8 cellular contexts compared by ENCODE assay signal in the genomic region with DNA sequence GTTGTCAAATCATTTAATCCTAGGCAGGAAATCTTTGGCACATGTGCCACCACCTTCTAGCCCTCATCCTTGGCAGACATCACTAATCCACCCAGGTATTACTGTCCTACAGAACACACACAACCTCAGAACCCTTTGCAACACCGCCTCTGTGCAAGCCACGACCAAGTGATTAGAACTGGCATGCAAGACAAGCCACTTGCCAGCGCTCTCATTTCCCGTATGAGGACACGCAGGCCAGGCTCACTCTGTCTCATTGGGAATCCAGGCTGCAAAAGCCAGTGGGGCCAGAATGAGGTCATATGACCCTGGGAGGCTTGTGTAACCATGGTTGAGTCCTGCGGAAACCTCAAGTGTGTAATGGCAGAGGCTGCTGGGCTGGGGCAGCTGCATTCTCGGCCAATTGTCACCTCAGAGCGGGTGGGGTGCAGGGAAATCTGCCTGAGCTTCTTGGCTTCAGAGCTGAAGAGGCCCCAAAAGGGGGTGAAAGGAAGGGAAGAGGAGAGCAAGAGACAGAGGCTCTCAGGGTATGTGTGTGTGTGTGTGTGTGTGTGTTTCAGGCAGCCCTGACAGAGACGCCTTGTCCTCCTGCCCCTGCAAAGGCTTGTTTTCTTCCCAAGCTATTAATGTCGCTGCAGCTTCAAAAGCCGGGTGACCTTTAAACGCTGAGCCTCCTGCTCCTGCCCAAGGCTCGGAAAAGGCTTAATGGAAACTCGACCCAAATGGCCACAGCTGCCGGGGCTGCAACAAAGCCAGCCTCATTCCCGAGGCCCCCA. TPM values are rescaled to one million over a fixed set of nuclear protein-coding genes. Genes with fewer than 3 reads are reported as not detected.
DNase-seq lines count a peak whose midpoint lies in the region; ATAC-seq and TF ChIP-seq lines count a peak whose summit lies in the region.

No MANE protein-coding gene starts in this region.

- H3K27ac ChIP-seq in BLaER1 (peak overlapping the region; percentile 85), SK-N-SH (ENCODE audit: low read depth in 2 of 2, low read length in 1 of 2) (peak overlapping the region; percentile 44 to 96), esophagus squamous epithelium (peak overlapping the region; percentile 85 to 96 (median 94)), upper lobe of left lung (peak overlapping the region; percentile 89 to 94 (median 92))

- peak overlapping the region; percentile 84 for H3K4me2 ChIP-seq in BLaER1
- H3K4me2 ChIP-seq in SK-N-SH = peak overlapping the region; percentile 55

- TF ChIP-seq CTCF in SK-N-SH (IDR thresholded peaks at IDR 0.05) (no peak), esophagus squamous epithelium (IDR thresholded peaks at IDR 0.05) (peak in 1 of 6 experiments; percentile 10), mucosa of descending colon (IDR thresholded peaks at IDR 0.05) (no peak), upper lobe of left lung (IDR thresholded peaks at IDR 0.05) (no peak)

- CTCF ChIA-PET in SK-N-SH (lab: Yijun Ruan, JAX) = interaction anchor here (0.8 to 8.6 kb wide), 36 partner anchors 8 to 412 kb away, joined by 3 to 162 read pairs (median 8); partner anchors contain the start of genes CUEDC1, MRPS23 and SRSF1
- CTCF ChIA-PET in activated CD8-positive, alpha-beta memory T cell treated with anti-CD3 and anti-CD28 coated beads, Interleukin-2, amount 10 ng/mL, durations not matched to agents 7 days and 5 days (lab: Charles Lee) = interaction anchor here (0.7 to 3.7 kb wide), 34 partner anchors 10 to 807 kb away, joined by 3 to 35 read pairs (median 4); partner anchors contain the start of genes CUEDC1 and SRSF1

- H3K79me2 ChIP-seq in SK-N-SH (ENCODE audit: insufficient read depth) = peaks cover 75% of the 10 kb centered on the region

- TF ChIP-seq EP300 in SK-N-SH (IDR thresholded peaks at IDR 0.05; ENCODE audit: borderline replicate concordance in 1 of 2, low read depth in 1 of 2, low read length in 1 of 2) (peak in 1 of 2 experiments; percentile 86; a peak in 1 of 4 replicates), upper lobe of left lung (IDR thresholded peaks at IDR 0.05) (peak in 2 of 4 donors; percentile 78 to 83)

- intact Hi-C loops in esophagus squamous epithelium (cut with DNase I) (loop anchor here (10.0 kb wide), 2 partner anchors 52 to 92 kb away; partner anchors contain the start of gene VEZF1), mucosa of descending colon (cut with DNase I, micrococcal nuclease) (loop anchor here in 1 of 2 donors (10.0 kb wide), 1 partner anchor 52 kb away; no protein-coding TSS in a partner anchor)

- H3K27ac Mint-ChIP-seq in activated CD8-positive, alpha-beta memory T cell treated with anti-CD3 and anti-CD28 coated beads, Interleukin-2, amount 10 ng/mL, durations not matched to agents 7 days and 5 days = no peak overlapping the region

- TF ChIP-seq POLR2A in esophagus squamous epithelium (IDR thresholded peaks at IDR 0.05) = peak in 3 of 4 donors; percentile 21 to 49 (median 34)
- peak; percentile 9 to 79 (median 44) for TF ChIP-seq POLR2A in upper lobe of left lung (IDR thresholded peaks at IDR 0.05)

- H3K36me3 ChIP-seq in BLaER1 (no peaks in the 10 kb centered on the region), SK-N-SH (replicated peaks in 1 of 2; ENCODE audit: control insufficient read depth in 1 of 2, insufficient read depth in 2 of 2, low read length in 1 of 2) (no peaks in the 10 kb centered on the region), esophagus squamous epithelium (no peaks in the 10 kb centered on the region), mucosa of descending colon (ENCODE audit: low read depth) (no peaks in the 10 kb centered on the region), upper lobe of left lung (no peaks in the 10 kb centered on the region)

- no peak overlapping the region for H3K4me3 Mint-ChIP-seq in activated CD8-positive, alpha-beta memory T cell treated with anti-CD3 and anti-CD28 coated beads, Interleukin-2, amount 10 ng/mL, durations not matched to agents 7 days and 5 days

- H3K4me1 ChIP-seq in BLaER1 (peaks cover 79% of the 10 kb centered on the region), SK-N-SH (ENCODE audit: control insufficient read depth in 1 of 2, insufficient read depth in 2 of 2, low read depth in 1 of 2, low read length in 1 of 2) (peaks cover 32 to 60% of the 10 kb centered on the region in 2 experiments), esophagus squamous epithelium (peaks cover 56 to 95% (median 76%) of the 10 kb centered on the region in 3 donors), mucosa of descending colon (ENCODE audit: low read depth) (peaks cover 31% of the 10 kb centered on the region), upper lobe of left lung (peaks cover 54 to 77% (median 59%) of the 10 kb centered on the region in 4 donors)

- H3K36me3 Mint-ChIP-seq in activated CD8-positive, alpha-beta memory T cell treated with anti-CD3 and anti-CD28 coated beads, Interleukin-2, amount 10 ng/mL, durations not matched to agents 7 days and 5 days = no peaks in the 10 kb centered on the region

- POLR2A ChIA-PET in SK-N-SH (lab: Yijun Ruan, JAX) = interaction anchor here (0.6 to 1.3 kb wide), 3 partner anchors 95 to 114 kb away, joined by 3 read pairs; partner anchors contain the start of genes SRSF1 and VEZF1

- peaks cover 53% of the 10 kb centered on the region for H3F3A ChIP-seq in SK-N-SH (replicated peaks; ENCODE audit: insufficient read depth)

- H4K20me1 ChIP-seq in BLaER1 (no peaks in the 10 kb centered on the region), SK-N-SH (ENCODE audit: insufficient read depth) (no peaks in the 10 kb centered on the region)

- peak; percentile 76 for ATAC-seq in mucosa of descending colon
- ATAC-seq in upper lobe of left lung (ENCODE audit: low FRiP score in 2 of 2) = peak; percentile 94
- no peak for ATAC-seq in activated CD8-positive, alpha-beta memory T cell treated with anti-CD3 and anti-CD28 coated beads, Interleukin-2, amount 10 ng/mL, durations not matched to agents 7 days and 5 days

- H3K4me1 Mint-ChIP-seq in activated CD8-positive, alpha-beta memory T cell treated with anti-CD3 and anti-CD28 coated beads, Interleukin-2, amount 10 ng/mL, durations not matched to agents 7 days and 5 days = peaks cover 13% of the 10 kb centered on the region

- H3K27me3 ChIP-seq in BLaER1 (no peaks in the 10 kb centered on the region), SK-N-SH (ENCODE audit: insufficient read depth) (no peaks in the 10 kb centered on the region), esophagus squamous epithelium (no peaks in the 10 kb centered on the region), upper lobe of left lung (no peaks in the 10 kb centered on the region)

- no peaks in the 10 kb centered on the region for H3K9me2 ChIP-seq in SK-N-SH

- peak; percentile 91 for DNase-seq in HuH-7.5 (ENCODE audit: low spot score)
- no peak for DNase-seq in SK-N-SH
- peak; percentile 30 for DNase-seq in esophagus squamous epithelium (lab: John Stamatoyannopoulos, UW)
- peak; percentile 75 to 82 (median 79) for DNase-seq in mucosa of descending colon
- DNase-seq in upper lobe of left lung = peak in 1 of 2 donors; percentile 97
- no peak for DNase-seq in activated CD8-positive, alpha-beta memory T cell treated with anti-CD3 and anti-CD28 coated beads, Interleukin-2, amount 10 ng/mL, durations not matched to agents 7 days and 5 days
- no peak for DNase-seq in NCI-H345 treated with DMSO at 0.1 percent for 48 hours (lab: John Stamatoyannopoulos, UW; ENCODE audit: unreplicated experiment)

- H3K9ac ChIP-seq in BLaER1 (peak overlapping the region; percentile 72), SK-N-SH (peak overlapping the region; percentile 64)

- peaks cover 11% of the 10 kb centered on the region for H3K27me3 Mint-ChIP-seq in activated CD8-positive, alpha-beta memory T cell treated with anti-CD3 and anti-CD28 coated beads, Interleukin-2, amount 10 ng/mL, durations not matched to agents 7 days and 5 days

- no peaks in the 10 kb centered on the region for H3K9me3 ChIP-seq in BLaER1
- H3K9me3 ChIP-seq in SK-N-SH = no peaks in the 10 kb centered on the region
- no peaks in the 10 kb centered on the region for H3K9me3 ChIP-seq in esophagus squamous epithelium
- no peaks in the 10 kb centered on the region for H3K9me3 ChIP-seq in mucosa of descending colon
- no peaks in the 10 kb centered on the region for H3K9me3 ChIP-seq in upper lobe of left lung

- TF ChIP-seq RAD21 in SK-N-SH (IDR thresholded peaks at IDR 0.05; ENCODE audit: low read length) = no peak

- H3K4me3 ChIP-seq in BLaER1 = peak overlapping the region; percentile 17; the same call in 1 of the 2 replicates
- H3K4me3 ChIP-seq in SK-N-SH (ENCODE audit: low read depth in 2 of 2, low read length in 1 of 2) = peak overlapping the region in 1 of 2 experiments; percentile 21; a peak in 1 of 4 replicates
- peak overlapping the region in 3 of 4 donors; percentile 20 to 45 (median 28) for H3K4me3 ChIP-seq in esophagus squamous epithelium
- H3K4me3 ChIP-seq in mucosa of descending colon = no peak overlapping the region
- peak overlapping the region in 3 of 4 donors; percentile 30 to 40 (median 37) for H3K4me3 ChIP-seq in upper lobe of left lung

- H2AFZ ChIP-seq in SK-N-SH (ENCODE audit: low read depth) = no peak overlapping the region

- no peaks in the 10 kb centered on the region for H3K9me3 Mint-ChIP-seq in activated CD8-positive, alpha-beta memory T cell treated with anti-CD3 and anti-CD28 coated beads, Interleukin-2, amount 10 ng/mL, durations not matched to agents 7 days and 5 days (ENCODE audit: low read depth)

- 40% methylated on average over 16 of the region's 16 CpGs for WGBS in SK-N-SH (ENCODE audit: low lambda C conversion rate)
- WGBS in esophagus squamous epithelium, 2 donors = 13 to 17% methylated on average over 6 to 12 of the region's 16 CpGs
- 14 to 33% methylated on average over 16 of the region's 16 CpGs for WGBS in upper lobe of left lung, 2 donors

TF ChIP-seq in SK-N-SH, 30 proteins besides CTCF, POLR2A, EP300 and RAD21 (continues in another document):
- TF ChIP-seq USF1 (IDR thresholded peaks at IDR 0.05; ENCODE audit: borderline replicate concordance, low read depth) = peak; percentile 88
- TF ChIP-seq RCOR1 (IDR thresholded peaks at IDR 0.05; ENCODE audit: low read length) = no peak
- TF ChIP-seq GABPA (IDR thresholded peaks at IDR 0.05; ENCODE audit: low read depth) = no peak; the same call in 1 of the 2 replicates

RNA-seq across cellular contexts. Expression of gene MRPS23, which starts 43.2 kb away (rescaled TPM):
- 105 and 108 TPM in 2 replicates for polyA plus RNA-seq in SK-N-SH (2012; rRNA removed)
- 115 and 118 TPM in 2 replicates for polyA plus RNA-seq in SK-N-SH (2012; cell fraction: cytosol; rRNA removed)
- 37.9 and 51.5 TPM in 2 replicates for polyA plus RNA-seq in SK-N-SH (2012; cell fraction: nucleus; rRNA removed)
- total RNA-seq in esophagus squamous epithelium = 10 to 100 TPM in 3 of 4 donors, 1 to 10 TPM in 1; 9.9 to 25.2 (median 20.8) TPM
- 10 to 100 TPM; 15.1 to 27.2 (median 24.0) TPM for total RNA-seq in mucosa of descending colon
- 10 to 100 TPM; 11.4 to 50.6 (median 19.1) TPM for total RNA-seq in upper lobe of left lung
- total RNA-seq in activated CD8-positive, alpha-beta memory T cell treated with anti-CD3 and anti-CD28 coated beads, Interleukin-2, amount 10 ng/mL, durations not matched to agents 7 days and 5 days = 10 to 100 TPM; 39.4 to 49.4 TPM

Comparison
In these comparisons a context has a peak if more than half of its experiments do, and no peak if none do; other contexts are left out.
1. DNase-seq: peak in HuH-7.5 (single experiment), esophagus squamous epithelium (single experiment) and mucosa of descending colon (3 of 3); none in SK-N-SH (single experiment), activated CD8-positive, alpha-beta memory T cell treated with anti-CD3 and anti-CD28 coated beads, Interleukin-2, amount 10 ng/mL, durations not matched to agents 7 days and 5 days (single experiment) and NCI-H345 treated with DMSO at 0.1 percent for 48 hours (single experiment).
2. Peak in every context shown above with its lines, with median percentiles within 50 percentile points of each other: H3K27ac ChIP-seq.